In the genomic region with DNA sequence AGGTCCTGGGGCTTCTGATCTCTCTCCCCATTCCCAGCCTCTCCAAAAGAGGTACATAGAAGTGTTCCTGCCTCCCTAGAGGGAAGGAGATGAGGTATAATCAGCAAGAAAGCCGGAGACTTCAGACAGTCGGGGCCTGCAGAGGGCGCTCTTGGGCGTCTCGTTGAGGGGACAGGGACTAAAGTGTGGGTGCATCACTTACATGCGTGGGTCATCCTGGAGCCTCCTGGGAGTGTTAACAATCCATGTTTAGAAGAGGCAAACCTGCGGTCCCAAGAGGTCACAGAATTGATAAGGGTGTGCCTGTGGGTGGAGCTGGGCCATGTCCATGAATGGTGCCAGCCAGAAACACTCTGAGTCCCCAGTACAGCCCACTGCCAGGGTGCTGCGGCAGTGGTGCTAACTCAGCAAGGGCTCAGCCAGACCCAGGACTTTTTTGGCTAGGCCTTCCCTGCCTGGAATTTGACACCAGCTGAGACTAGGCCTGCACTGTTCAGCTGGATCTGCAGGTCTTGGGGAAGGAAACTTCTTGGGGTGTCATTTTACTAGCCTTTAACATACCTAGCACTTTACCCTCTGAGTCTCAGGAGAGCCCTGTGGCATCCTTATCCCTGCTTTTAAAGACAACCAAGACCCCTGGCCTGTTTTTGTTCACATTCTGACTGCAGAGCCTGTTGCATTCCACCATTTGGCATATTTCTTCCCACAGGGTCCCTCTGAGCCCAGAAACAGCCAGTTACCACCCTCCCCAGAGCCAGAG, we compare ENCODE assay signal across 8 cellular contexts. TPM values are rescaled to one million over a fixed set of nuclear protein-coding genes. Genes with fewer than 3 reads are reported as not detected.
DNase-seq lines count a peak whose midpoint lies in the region; ATAC-seq and FAIRE-seq lines count a peak whose summit lies in the region.

No MANE protein-coding gene starts in this region.

- H3K4ac ChIP-seq in mesenchymal stem cell (ENCODE audit: low read depth in 1 of 2, low read length in 2 of 2): no peak overlapping the region

- no peak overlapping the region for H3K23ac ChIP-seq in mesenchymal stem cell (ENCODE audit: low read length in 2 of 2)

- peak; percentile 35 for DNase-seq in DMS53 (lab: John Stamatoyannopoulos, UW)
- DNase-seq in DMS53 treated with DMSO at 0.1 percent for 48 hours (lab: John Stamatoyannopoulos, UW; ENCODE audit: unreplicated experiment): no peak
- DNase-seq in SHP77 treated with DMSO at 0.1 percent for 48 hours (lab: John Stamatoyannopoulos, UW): peak; percentile 5
- DNase-seq in T47D (ENCODE audit: low read depth in 1 of 2, low spot score in 1 of 2): peak; percentile 21 to 77
- DNase-seq in mesenchymal stem cell: no peak
- DNase-seq in urothelium cell line (ENCODE audit: low spot score): peak; percentile 46

- peaks cover 32 to 76% of the 10 kb centered on the region in 2 experiments for H3K36me3 ChIP-seq in mesenchymal stem cell (ENCODE audit: control insufficient read depth in 1 of 2, insufficient read depth in 2 of 2, low read depth in 1 of 2, low read length in 2 of 2)

- no peak overlapping the region for H2BK12ac ChIP-seq in mesenchymal stem cell (ENCODE audit: low read length in 2 of 2)

- H3K27me3 ChIP-seq in mesenchymal stem cell (ENCODE audit: control insufficient read depth in 1 of 2, insufficient read depth in 1 of 2, low read length in 2 of 2): no peaks in the 10 kb centered on the region

- no peaks in the 10 kb centered on the region for H3K9me3 ChIP-seq in mesenchymal stem cell (ENCODE audit: control insufficient read depth, low read length)

- no peak for FAIRE-seq in urothelium cell line (lab: Jason Lieb, UNC)

- no peak overlapping the region for H2BK5ac ChIP-seq in mesenchymal stem cell (ENCODE audit: low read depth, low read length, poor library complexity, severe bottlenecking)

- 67% methylated on average over 8 of the region's 8 CpGs for WGBS in mesenchymal stem cell

- peak overlapping the region; percentile 47 for H4K8ac ChIP-seq in mesenchymal stem cell (ENCODE audit: low read length)

- H2AK5ac ChIP-seq in mesenchymal stem cell (ENCODE audit: low read length, severe bottlenecking): no peak overlapping the region

- H2BK15ac ChIP-seq in mesenchymal stem cell (ENCODE audit: low read depth, poor library complexity, severe bottlenecking): peak overlapping the region; percentile 73

- H4K91ac ChIP-seq in mesenchymal stem cell (ENCODE audit: low read length): no peak overlapping the region

- H3K4me2 ChIP-seq in mesenchymal stem cell (ENCODE audit: low read length, poor library complexity, severe bottlenecking): no peak overlapping the region

- no peak overlapping the region for H2AFZ ChIP-seq in mesenchymal stem cell (ENCODE audit: low read depth, low read length)

- no peak overlapping the region for H3K9ac ChIP-seq in mesenchymal stem cell (ENCODE audit: low read length)

- in situ Hi-C loops in T47D (cut with HindIII; ENCODE audit: low pct_unique_long_range_greater_than_20kb, low sequenced_read_pairs): no loop called here

- peaks cover 36% of the 10 kb centered on the region for H3K4me1 ChIP-seq in mesenchymal stem cell (ENCODE audit: control insufficient read depth, insufficient read depth, low read depth, low read length)

- no peak overlapping the region for H3K18ac ChIP-seq in mesenchymal stem cell (ENCODE audit: low read depth in 1 of 2, low read length in 2 of 2)

- no peak overlapping the region for H3K4me3 ChIP-seq in mesenchymal stem cell (ENCODE audit: insufficient read depth in 1 of 2, low read depth in 1 of 2, low read length in 2 of 2)

- ATAC-seq in HG03565 (IDR thresholded peaks at IDR 0.05; ENCODE audit: unreplicated experiment) (no peak), GM18867 (IDR thresholded peaks at IDR 0.05; ENCODE audit: unreplicated experiment) (no peak)

- no peak overlapping the region for H3K14ac ChIP-seq in mesenchymal stem cell (ENCODE audit: low read length in 2 of 2)

- no peak overlapping the region for H2BK120ac ChIP-seq in mesenchymal stem cell (ENCODE audit: low read depth, low read length)

- no peak overlapping the region for H3K27ac ChIP-seq in mesenchymal stem cell (ENCODE audit: low read length, poor library complexity, severe bottlenecking)

- H3K79me1 ChIP-seq in mesenchymal stem cell (replicated peaks; ENCODE audit: low read length, poor library complexity, severe bottlenecking): peaks cover 40% of the 10 kb centered on the region

RNA-seq across cellular contexts. Expression of a gene that starts 5.5 kb away (rescaled TPM):
- polyA plus RNA-seq in mesenchymal stem cell (2013, experiment 1 of 2): 13.7 TPM
- polyA plus RNA-seq in mesenchymal stem cell (2013, experiment 2 of 2): 13.9 TPM

RNA-seq across cellular contexts. Expression of a gene that starts 8.3 kb away (rescaled TPM):
- 0.18 TPM for polyA plus RNA-seq in mesenchymal stem cell (2013, experiment 1 of 2)
- polyA plus RNA-seq in mesenchymal stem cell (2013, experiment 2 of 2): 0.11 TPM

RNA-seq across cellular contexts. Expression of a gene that starts 17.8 kb away (rescaled TPM):
- 27.4 TPM for polyA plus RNA-seq in mesenchymal stem cell (2013, experiment 1 of 2)
- polyA plus RNA-seq in mesenchymal stem cell (2013, experiment 2 of 2): 27.8 TPM

RNA-seq across cellular contexts. Expression of a gene that starts 41.5 kb away (rescaled TPM):
- polyA plus RNA-seq in mesenchymal stem cell (2013, experiment 1 of 2): 30.8 TPM
- 29.5 TPM for polyA plus RNA-seq in mesenchymal stem cell (2013, experiment 2 of 2)

RNA-seq across cellular contexts. Expression of a gene that starts 56.8 kb away (rescaled TPM):
- 121 TPM for polyA plus RNA-seq in mesenchymal stem cell (2013, experiment 1 of 2)
- polyA plus RNA-seq in mesenchymal stem cell (2013, experiment 2 of 2): 121 TPM

Comparison
In these comparisons a context has a peak if more than half of its experiments do, and no peak if none do; other contexts are left out.
1. DNase-seq: peak in DMS53 (single experiment), SHP77 treated with DMSO at 0.1 percent for 48 hours (single experiment), T47D (2 of 2) and urothelium cell line (single experiment); none in DMS53 treated with DMSO at 0.1 percent for 48 hours (single experiment) and mesenchymal stem cell (single experiment).